In the genomic region with DNA sequence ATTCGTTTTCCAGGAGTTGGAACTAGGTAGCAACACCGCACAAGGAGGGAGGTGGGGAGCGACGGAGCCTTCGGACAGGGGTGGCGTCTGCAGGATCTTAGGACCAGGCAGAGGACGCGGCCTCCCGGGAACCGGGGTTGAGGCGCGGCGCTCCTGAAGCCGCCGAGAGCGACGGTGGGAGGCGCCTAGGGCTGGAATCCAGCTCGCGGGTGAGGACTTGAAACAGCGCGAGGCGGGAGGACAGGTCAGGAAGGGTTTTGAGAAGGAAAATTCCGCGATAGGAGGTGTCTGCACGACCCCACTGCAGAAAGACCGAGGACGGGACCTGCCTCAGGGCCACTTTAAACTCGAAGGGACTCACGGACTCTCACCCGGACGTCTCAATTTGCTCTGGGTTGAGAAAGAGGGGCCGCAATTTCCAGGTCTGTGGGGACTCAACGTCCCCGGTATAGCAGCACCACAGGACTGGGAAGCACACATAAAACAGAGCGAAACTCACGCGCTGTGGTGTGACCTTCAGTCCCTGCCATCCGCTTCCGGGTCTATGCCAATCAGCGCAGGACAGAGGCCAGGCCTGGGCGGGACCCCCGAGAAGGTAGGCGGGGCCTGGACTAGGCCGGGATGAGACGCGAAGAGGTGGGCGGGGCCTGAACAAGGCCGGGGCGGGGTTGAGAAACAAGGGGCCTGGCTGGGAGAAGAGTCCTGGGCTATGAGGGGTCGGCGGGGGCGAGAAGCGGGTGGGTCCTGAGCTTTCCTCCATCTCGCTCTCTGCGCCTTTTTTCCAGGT, we compare ENCODE assay signal across 8 cellular contexts. TPM values are rescaled to one million over a fixed set of nuclear protein-coding genes. Genes with fewer than 3 reads are reported as not detected.
DNase-seq lines count a peak whose midpoint lies in the region; ATAC-seq and TF ChIP-seq lines count a peak whose summit lies in the region.

Gene ZNF320 (minus strand): TSS at position 487 of the 787 bp plus-strand sequence. CDS start 7,380 bp downstream, outside the sequence.

- H3K4me3 Mint-ChIP-seq in glutamatergic neuron (ENCODE audit: unreplicated experiment) = peak within 1 kb of the TSS; percentile 91

- POLR2A ChIA-PET in IMR-90 (lab: Charles Lee; ENCODE audit: unreplicated experiment) = no interaction called here

- H3K14ac ChIP-seq in IMR-90 (replicated peaks; ENCODE audit: low read depth, low read length) = peak within 1 kb of the TSS; percentile 64

- peak within 1 kb of the TSS; percentile 63 for H3K56ac ChIP-seq in IMR-90 (ENCODE audit: extremely low read depth, insufficient read depth, low read length)

- peaks cover 6% of the 10 kb centered on the region for H3K4me1 Mint-ChIP-seq in glutamatergic neuron (ENCODE audit: low read depth, unreplicated experiment)

- no peak within 1 kb of the TSS for H2BK120ac ChIP-seq in IMR-90 (ENCODE audit: low read depth, low read length)

- no peaks in the 10 kb centered on the region for H3K36me3 Mint-ChIP-seq in glutamatergic neuron (ENCODE audit: unreplicated experiment)

- H2AFZ ChIP-seq in IMR-90 (replicated peaks; ENCODE audit: low read length, poor library complexity) = peak within 1 kb of the TSS; percentile 96

- TF ChIP-seq CTCF in IMR-90 (conservative IDR thresholded peaks at IDR 0.05; ENCODE audit: low read depth, low read length) (no peak), glutamatergic neuron (IDR thresholded peaks at IDR 0.05; ENCODE audit: partially characterized antibody, unreplicated experiment) (no peak), ovary (IDR thresholded peaks at IDR 0.05) (no peak), thyroid gland (IDR thresholded peaks at IDR 0.05) (no peak)

- no peak for TF ChIP-seq RAD21 in IMR-90 (IDR thresholded peaks at IDR 0.05; ENCODE audit: low read length)

- CTCF ChIA-PET in IMR-90 (lab: Yijun Ruan, JAX) = no interaction called here

- no peak for TF ChIP-seq EP300 in ovary (IDR thresholded peaks at IDR 0.05)

- H3K9ac ChIP-seq in IMR-90 (ENCODE audit: low read depth, low read length) = peak within 1 kb of the TSS; percentile 77

- H3K36me3 ChIP-seq in IMR-90 (ENCODE audit: control insufficient read depth, insufficient read depth, low read length) (no peaks in the 10 kb centered on the region; the same call in 1 of the 2 replicates), ovary (no peaks in the 10 kb centered on the region), thyroid gland (no peaks in the 10 kb centered on the region)

- H2BK5ac ChIP-seq in IMR-90 (ENCODE audit: low read depth, low read length, poor library complexity, severe bottlenecking) = peak within 1 kb of the TSS; percentile 28

- peak within 1 kb of the TSS; percentile 93 for H3K27ac Mint-ChIP-seq in glutamatergic neuron (ENCODE audit: unreplicated experiment)

- no peaks in the 10 kb centered on the region for H3K9me1 ChIP-seq in IMR-90 (ENCODE audit: insufficient read depth, low read length)

- TSS peak; percentile 59 for BruUV-seq in IMR-90 (replicated peaks; lab: Mats Ljungman, UMichigan)

- ATAC-seq in GM21526 (IDR thresholded peaks at IDR 0.05; ENCODE audit: low FRiP score, unreplicated experiment) (peak; percentile 95), IMR-90 (ENCODE audit: low read depth) (peak; percentile 100)

- H3K18ac ChIP-seq in IMR-90 (ENCODE audit: low read depth, low read length) = peak within 1 kb of the TSS; percentile 17

- no peaks in the 10 kb centered on the region for H3K9me3 ChIP-seq in IMR-90 (ENCODE audit: control insufficient read depth, insufficient read depth, low read length)
- no peaks in the 10 kb centered on the region for H3K9me3 ChIP-seq in ovary
- H3K9me3 ChIP-seq in thyroid gland = no peaks in the 10 kb centered on the region

- H4K5ac ChIP-seq in IMR-90 (ENCODE audit: low read depth, low read length) = peak within 1 kb of the TSS; percentile 90

- H2BK15ac ChIP-seq in IMR-90 (ENCODE audit: low read depth, low read length) = no peak within 1 kb of the TSS

- in situ Hi-C loops in IMR-90 (cut with MboI; ENCODE audit: low sequenced_read_pairs) = no loop called here

- H3K4me1 ChIP-seq in IMR-90 (ENCODE audit: control insufficient read depth, insufficient read depth, low read length) (0 out of 2 replicates have a peak, but pooled peaks cover 2% of the 10 kb centered on the region), ovary (ENCODE audit: insufficient read depth) (peaks cover 6% of the 10 kb centered on the region), thyroid gland (peaks cover 4 to 12% of the 10 kb centered on the region in 2 donors)

- 0% methylated on average over 18 of the region's 56 CpGs; no CpG with 5 or more reads in 1 of the 2 experiments for WGBS in IMR-90 (ENCODE audit: extremely low coverage in 2 of 2, insufficient read length in 1 of 2), 2 experiments
- WGBS in ovary, 3 donors = 1 to 2% (median 1%) methylated on average over 56 of the region's 56 CpGs
- WGBS in thyroid gland, 2 donors = 1 to 2% methylated on average over 29 to 55 of the region's 56 CpGs

- peak within 1 kb of the TSS; percentile 63 for H2AK9ac ChIP-seq in IMR-90 (replicated peaks; ENCODE audit: low read depth, low read length, poor library complexity)

- peak within 1 kb of the TSS; percentile 71; the same call in 1 of the 2 replicates for H2AK5ac ChIP-seq in IMR-90 (ENCODE audit: low read depth, low read length)

- peak within 1 kb of the TSS; percentile 43 for H4K91ac ChIP-seq in IMR-90 (ENCODE audit: insufficient read depth, low read depth, low read length)

- peaks cover 7 to 11% of the 10 kb centered on the region in 2 experiments for H3K79me1 ChIP-seq in IMR-90 (ENCODE audit: low read depth in 1 of 2, low read length in 2 of 2)

- intact Hi-C loops in IMR-90 (cut with micrococcal nuclease) (loop anchor here (2.0 kb wide), 1 partner anchor 205 kb away; the partner anchor contains the start of gene ZNF160), ovary (cut with DNase I) (no loop called here), thyroid gland (cut with DNase I) (no loop called here)

- H3K4ac ChIP-seq in IMR-90 (ENCODE audit: low read depth, low read length) = peak within 1 kb of the TSS; percentile 49; the same call in 1 of the 2 replicates

- H3K27me3 Mint-ChIP-seq in glutamatergic neuron (ENCODE audit: unreplicated experiment) = peaks cover 2% of the 10 kb centered on the region

- dilution Hi-C loops in IMR-90 (cut with HindIII; ENCODE audit: low sequenced_read_pairs, unreplicated experiment) = no loop called here

- H2BK20ac ChIP-seq in IMR-90 (ENCODE audit: low read depth, low read length) = no peak within 1 kb of the TSS

- H4K8ac ChIP-seq in IMR-90 (ENCODE audit: low read depth in 2 of 2, low read length in 2 of 2) = peak within 1 kb of the TSS; percentile 77 to 92

- H3K23ac ChIP-seq in IMR-90 (ENCODE audit: low read depth, low read length) = peak within 1 kb of the TSS; percentile 74

- DNase-seq in DMS 273 (lab: John Stamatoyannopoulos, UW; ENCODE audit: unreplicated experiment) = peak; percentile 96
- DNase-seq in IMR-90 = peak; percentile 87
- DNase-seq in SK-N-DZ (ENCODE audit: low spot score) = peak; percentile 87
- peak; percentile 90 for DNase-seq in activated naive CD4-positive, alpha-beta T cell treated with anti-CD3 and anti-CD28 coated beads, Interleukin-2, amount 50 U/mL, for 16 hours
- DNase-seq in glutamatergic neuron = peak; percentile 99
- peak; percentile 96 to 98 (median 97) for DNase-seq in ovary
- DNase-seq in thyroid gland = peak; percentile 98

- H3K27ac ChIP-seq in IMR-90 (ENCODE audit: insufficient read depth, low read length) (peak within 1 kb of the TSS; percentile 89), ovary (peak within 1 kb of the TSS in 1 of 2 donors; percentile 89), thyroid gland (peak within 1 kb of the TSS; percentile 63 to 83 (median 69))

- H4K20me1 ChIP-seq in IMR-90 (ENCODE audit: insufficient read depth, low read length) = no peaks in the 10 kb centered on the region

- H3K4me3 ChIP-seq in IMR-90 (ENCODE audit: insufficient read depth, low read depth, low read length) = peak within 1 kb of the TSS; percentile 78
- peak within 1 kb of the TSS; percentile 60 for H3K4me3 ChIP-seq in ovary
- peak within 1 kb of the TSS; percentile 73 to 99 (median 79) for H3K4me3 ChIP-seq in thyroid gland (replicated peaks in 1 of 3)

- peak within 1 kb of the TSS; percentile 89 for H3K4me2 ChIP-seq in IMR-90 (ENCODE audit: low read depth, low read length)

- peaks cover 8% of the 10 kb centered on the region for H3K9me3 Mint-ChIP-seq in glutamatergic neuron (ENCODE audit: unreplicated experiment)

- TF ChIP-seq POLR2A in IMR-90 (IDR thresholded peaks at IDR 0.05; ENCODE audit: low read depth, low read length) = peak; percentile 61; the same call in 1 of the 2 replicates
- TF ChIP-seq POLR2A in ovary (IDR thresholded peaks at IDR 0.05) = peak; percentile 64
- TF ChIP-seq POLR2A in thyroid gland (IDR thresholded peaks at IDR 0.05) = peak; percentile 17 to 81

- H3K27me3 ChIP-seq in IMR-90 (ENCODE audit: control insufficient read depth, insufficient read depth, low read length) (no peaks in the 10 kb centered on the region), ovary (no peaks in the 10 kb centered on the region), thyroid gland (no peaks in the 10 kb centered on the region)

TF ChIP-seq in IMR-90, 13 proteins besides CTCF, POLR2A, EP300 and RAD21 (continues in another document):
- TF ChIP-seq MAZ (IDR thresholded peaks at IDR 0.05; ENCODE audit: borderline replicate concordance, low read depth, low read length) (0 out of 2 replicates have a peak, but pooled peaks have one; percentile 35), SMC3 (IDR thresholded peaks at IDR 0.05; ENCODE audit: low read depth, low read length) (no peak), USF2 (IDR thresholded peaks at IDR 0.05; ENCODE audit: low read depth, low read length) (no peak), RFX5 (IDR thresholded peaks at IDR 0.05; ENCODE audit: low read depth, low read length) (no peak), BHLHE40 (IDR thresholded peaks at IDR 0.05; ENCODE audit: low read depth, low read length) (peak; percentile 34; the same call in 1 of the 2 replicates), FOS (IDR thresholded peaks at IDR 0.05; ENCODE audit: low read depth, low read length) (no peak)

RNA-seq across cellular contexts. Expression of gene ZNF320, which starts in this region (rescaled TPM):
- 4.7 and 5.0 TPM in 2 replicates for total RNA-seq in IMR-90 (2012; rRNA removed)
- polyA plus RNA-seq in IMR-90 (2012; rRNA removed) = 1.9 and 3.4 TPM in 2 replicates
- polyA plus RNA-seq in IMR-90 (2012; cell fraction: cytosol; rRNA removed) = 1.2 and 1.5 TPM in 2 replicates
- polyA plus RNA-seq in IMR-90 (2012; cell fraction: nucleus; rRNA removed; ENCODE audit: low replicate concordance) = 4.1 and 10.8 TPM in 2 replicates
- 5.7 and 8.1 TPM in 2 replicates for polyA plus RNA-seq in SK-N-DZ (2014; cell fraction: cytosol; rRNA removed)
- 2.8 and 12.4 TPM in 2 replicates for polyA plus RNA-seq in SK-N-DZ (2014; cell fraction: nucleus; rRNA removed)
- 57.6 TPM for total RNA-seq in glutamatergic neuron (ENCODE audit: unreplicated experiment)
- 10 to 100 TPM; 10.7 to 28.5 (median 12.2) TPM for total RNA-seq in ovary
- polyA plus RNA-seq in ovary = 10 to 100 TPM in 1 of 2 donors, 1 to 10 TPM in 1; 9.3 to 10.4 TPM
- total RNA-seq in thyroid gland = 10 to 100 TPM; 24.6 to 33.5 (median 27.5) TPM
